In the genomic region with DNA sequence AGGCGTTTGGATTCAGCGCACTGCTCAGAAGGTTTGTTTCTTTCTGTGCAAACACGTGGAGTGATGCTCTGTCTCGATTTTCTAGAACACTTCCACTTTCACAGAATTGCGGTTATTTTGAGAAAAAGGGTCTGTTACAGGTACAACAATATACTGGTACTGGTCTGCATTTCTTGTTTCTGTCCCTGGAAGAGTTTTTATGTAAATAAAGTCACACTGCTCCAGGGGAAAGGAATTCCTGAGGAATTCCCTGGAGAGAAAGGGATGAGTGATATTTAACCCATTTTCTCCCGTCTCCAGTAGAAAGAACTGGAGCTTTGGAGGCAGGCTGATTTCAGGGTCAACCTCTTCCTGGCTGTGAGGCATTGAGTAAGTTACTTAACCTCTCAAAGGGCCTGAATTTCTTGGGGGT, we compare ENCODE assay signal across 7 cellular contexts. TPM values are rescaled to one million over a fixed set of nuclear protein-coding genes. Genes with fewer than 3 reads are reported as not detected.
DNase-seq lines count a peak whose midpoint lies in the region; ATAC-seq and TF ChIP-seq lines count a peak whose summit lies in the region.

No MANE protein-coding gene starts in this region.

- H3K27me3 ChIP-seq in sigmoid colon: no peaks in the 10 kb centered on the region
- H3K27me3 ChIP-seq in adrenal gland: no peaks in the 10 kb centered on the region

- H3K27ac ChIP-seq in KOPT-K1 (ENCODE audit: low read depth, low read length, poor library complexity, severe bottlenecking) (peak overlapping the region; percentile 51), sigmoid colon (peak overlapping the region; percentile 36 to 67 (median 54)), adrenal gland (peak overlapping the region in 2 of 5 donors; percentile 51 to 54)

- TF ChIP-seq EP300 in sigmoid colon (IDR thresholded peaks at IDR 0.05): no peak

- DNase-seq in choroid plexus epithelial cell (ENCODE audit: low read depth) (peak; percentile 51), sigmoid colon (no peak), adrenal gland (no peak), NCI-H2227 (lab: John Stamatoyannopoulos, UW; ENCODE audit: unreplicated experiment) (no peak)

- peaks cover 0 to 19% (median 18%) of the 10 kb centered on the region in 4 donors for H3K4me1 ChIP-seq in sigmoid colon
- peaks cover 4 to 20% of the 10 kb centered on the region in 2 donors for H3K4me1 ChIP-seq in adrenal gland (replicated peaks in 1 of 2)

- WGBS in sigmoid colon, 2 donors: 21 to 48% methylated on average over 6 of the region's 6 CpGs
- 20 to 31% (median 27%) methylated on average over 6 of the region's 6 CpGs for WGBS in adrenal gland, 4 donors

- ATAC-seq in GM18511 (IDR thresholded peaks at IDR 0.05; ENCODE audit: unreplicated experiment) (peak; percentile 38), GM21360 (IDR thresholded peaks at IDR 0.05; ENCODE audit: unreplicated experiment) (no peak)

- no peak for TF ChIP-seq CTCF in choroid plexus epithelial cell (conservative IDR thresholded peaks at IDR 0.05; ENCODE audit: low read depth, low read length)
- no peak for TF ChIP-seq CTCF in sigmoid colon (IDR thresholded peaks at IDR 0.05)
- no peak for TF ChIP-seq CTCF in adrenal gland (IDR thresholded peaks at IDR 0.05)

- H3K9me3 ChIP-seq in KOPT-K1 (ENCODE audit: insufficient read depth, low read length, poor library complexity, severe bottlenecking): no peaks in the 10 kb centered on the region
- no peaks in the 10 kb centered on the region for H3K9me3 ChIP-seq in sigmoid colon
- H3K9me3 ChIP-seq in adrenal gland (replicated peaks in 1 of 3): no peaks in the 10 kb centered on the region

- no peak for TF ChIP-seq POLR2A in sigmoid colon (IDR thresholded peaks at IDR 0.05)
- TF ChIP-seq POLR2A in adrenal gland (IDR thresholded peaks at IDR 0.05): no peak

- peak overlapping the region; percentile 7 for H3K4me3 ChIP-seq in choroid plexus epithelial cell (ENCODE audit: low read depth, low read length)
- no peak overlapping the region for H3K4me3 ChIP-seq in sigmoid colon
- H3K4me3 ChIP-seq in adrenal gland: no peak overlapping the region

- intact Hi-C loops in sigmoid colon (cut with DNase I): no loop called here
- intact Hi-C loops in adrenal gland (cut with DNase I): no loop called here

- no peaks in the 10 kb centered on the region for H3K36me3 ChIP-seq in KOPT-K1 (ENCODE audit: insufficient read depth, low read length)
- no peaks in the 10 kb centered on the region for H3K36me3 ChIP-seq in sigmoid colon
- no peaks in the 10 kb centered on the region for H3K36me3 ChIP-seq in adrenal gland (replicated peaks in 1 of 2)

RNA-seq across cellular contexts. Expression of gene RMI2, which starts 16.2 kb away (rescaled TPM):
- total RNA-seq in sigmoid colon: 1 to 10 TPM in 2 of 4 donors, under 1 TPM in 2; 0.36 to 2.2 (median 1.2) TPM
- polyA plus RNA-seq in sigmoid colon: 10 to 100 TPM in 1 of 3 donors, 1 to 10 TPM in 2; 5.4 to 19.3 (median 8.1) TPM
- total RNA-seq in adrenal gland: 1 to 10 TPM in 4 of 8 donors, under 1 TPM in 2, not detected in 2; 0.70 to 3.9 (median 1.3) TPM
- 1 to 10 TPM in 2 of 3 donors, under 1 TPM in 1; 0.56 to 1.3 (median 1.0) TPM for polyA plus RNA-seq in adrenal gland

RNA-seq across cellular contexts. Expression of gene PRM1, which starts 48.0 kb away (rescaled TPM):
- total RNA-seq in sigmoid colon: not detected
- polyA plus RNA-seq in sigmoid colon: not detected
- total RNA-seq in adrenal gland: not detected
- polyA plus RNA-seq in adrenal gland: not detected

RNA-seq across cellular contexts. Expression of gene PRM2, which starts 52.8 kb away (rescaled TPM):
- total RNA-seq in sigmoid colon: not detected
- polyA plus RNA-seq in sigmoid colon: not detected
- total RNA-seq in adrenal gland: not detected
- not detected for polyA plus RNA-seq in adrenal gland

RNA-seq across cellular contexts. Expression of gene PRM3, which starts 55.7 kb away (rescaled TPM):
- total RNA-seq in sigmoid colon: not detected
- not detected for polyA plus RNA-seq in sigmoid colon
- not detected for total RNA-seq in adrenal gland
- polyA plus RNA-seq in adrenal gland: not detected

RNA-seq across cellular contexts. Expression of gene TNP2, which starts 60.0 kb away (rescaled TPM):
- total RNA-seq in sigmoid colon: not detected
- not detected for polyA plus RNA-seq in sigmoid colon
- not detected for total RNA-seq in adrenal gland
- not detected for polyA plus RNA-seq in adrenal gland
